ENCODE assay signal across 1 cellular context in the genomic region with DNA sequence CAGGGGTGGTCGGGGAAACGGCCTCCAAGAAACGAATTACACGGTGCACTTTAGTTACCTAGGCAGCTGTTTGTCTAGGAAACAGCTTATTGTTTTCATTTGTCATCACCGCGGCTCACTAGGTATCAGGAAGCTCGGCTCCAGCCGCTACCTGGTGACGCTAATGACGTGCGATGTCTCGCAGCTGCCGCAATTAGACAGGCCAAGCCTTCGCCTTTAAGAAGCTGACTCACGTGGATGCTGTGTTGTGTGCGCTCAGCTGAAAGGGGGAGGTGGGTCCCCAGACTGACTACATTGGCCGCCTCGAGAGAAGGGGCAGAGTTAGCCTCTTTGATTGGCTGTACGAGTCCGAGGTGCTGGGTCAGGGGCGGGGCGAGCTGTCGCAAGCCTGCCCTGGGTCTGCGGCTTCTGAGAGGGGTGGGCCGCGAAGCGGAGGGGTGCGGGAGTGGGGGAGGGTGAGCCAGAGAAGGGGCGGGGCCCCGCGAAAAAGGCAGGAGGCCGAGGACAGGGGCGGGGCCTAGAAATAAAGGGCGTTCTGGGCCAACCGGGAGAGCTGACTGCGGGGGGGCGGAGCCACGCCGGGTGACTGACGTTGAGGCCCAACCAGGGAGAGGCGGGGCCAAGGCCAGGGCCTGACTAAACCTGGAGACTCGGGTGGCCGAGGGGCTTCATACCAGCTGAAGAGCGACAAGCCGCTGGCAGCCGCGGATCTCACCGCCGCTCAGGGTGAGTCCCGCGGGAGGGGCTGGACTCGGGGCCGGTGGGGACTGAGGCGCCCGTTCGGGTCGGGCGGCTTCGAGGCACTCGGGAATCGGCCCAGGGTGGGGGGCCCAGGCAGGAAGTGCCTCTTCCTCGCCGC.
A peak's percentile ranks its signal among the peaks of the same experiment; 100 is the strongest.
TF ChIP-seq lines count a peak whose summit lies in the region.

A gene (plus strand): TSS at position 671 of the 859 bp plus-strand sequence. CDS start 9,645 bp downstream, outside the sequence.

TF ChIP-seq in SK-N-SH, 30 proteins besides CTCF, POLR2A, EP300 and RAD21 (continued from another document):
- TF ChIP-seq, protein P1, sequence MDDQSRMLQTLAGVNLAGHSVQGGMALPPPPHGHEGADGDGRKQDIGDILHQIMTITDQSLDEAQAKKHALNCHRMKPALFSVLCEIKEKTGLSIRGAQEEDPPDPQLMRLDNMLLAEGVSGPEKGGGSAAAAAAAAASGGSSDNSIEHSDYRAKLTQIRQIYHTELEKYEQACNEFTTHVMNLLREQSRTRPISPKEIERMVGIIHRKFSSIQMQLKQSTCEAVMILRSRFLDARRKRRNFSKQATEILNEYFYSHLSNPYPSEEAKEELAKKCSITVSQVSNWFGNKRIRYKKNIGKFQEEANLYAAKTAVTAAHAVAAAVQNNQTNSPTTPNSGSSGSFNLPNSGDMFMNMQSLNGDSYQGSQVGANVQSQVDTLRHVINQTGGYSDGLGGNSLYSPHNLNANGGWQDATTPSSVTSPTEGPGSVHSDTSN (IDR thresholded peaks at IDR 0.05) = peak; percentile 93
- TF ChIP-seq SIN3A (IDR thresholded peaks at IDR 0.05; ENCODE audit: borderline replicate concordance, low read depth, low read length) (peak; percentile 94), RFX5 (IDR thresholded peaks at IDR 0.05; ENCODE audit: low read length) (peak; percentile 84), RXRA (IDR thresholded peaks at IDR 0.05; ENCODE audit: borderline replicate concordance, low read depth) (no peak), SMC3 (IDR thresholded peaks at IDR 0.05; ENCODE audit: low read depth, low read length) (no peak), EZH2phosphoT487 (IDR thresholded peaks at IDR 0.05; ENCODE audit: borderline replicate concordance, low read depth) (no peak), FOXJ3 (CRISPR knock-in tag; IDR thresholded peaks at IDR 0.05) (0 out of 2 replicates have a peak, but pooled peaks have one; percentile 33), TAF1 (IDR thresholded peaks at IDR 0.05; ENCODE audit: borderline replicate concordance, low read depth, low read length) (peak; percentile 38; the same call in 1 of the 2 replicates), GABPA (IDR thresholded peaks at IDR 0.05; ENCODE audit: low read depth) (no peak), NFIC (IDR thresholded peaks at IDR 0.05; ENCODE audit: borderline replicate concordance) (no peak), TEAD4 (IDR thresholded peaks at IDR 0.05; ENCODE audit: borderline replicate concordance, insufficient read depth) (no peak), YY1 (IDR thresholded peaks at IDR 0.05; ENCODE audit: low read depth) (no peak)
- TF ChIP-seq, protein P2, sequence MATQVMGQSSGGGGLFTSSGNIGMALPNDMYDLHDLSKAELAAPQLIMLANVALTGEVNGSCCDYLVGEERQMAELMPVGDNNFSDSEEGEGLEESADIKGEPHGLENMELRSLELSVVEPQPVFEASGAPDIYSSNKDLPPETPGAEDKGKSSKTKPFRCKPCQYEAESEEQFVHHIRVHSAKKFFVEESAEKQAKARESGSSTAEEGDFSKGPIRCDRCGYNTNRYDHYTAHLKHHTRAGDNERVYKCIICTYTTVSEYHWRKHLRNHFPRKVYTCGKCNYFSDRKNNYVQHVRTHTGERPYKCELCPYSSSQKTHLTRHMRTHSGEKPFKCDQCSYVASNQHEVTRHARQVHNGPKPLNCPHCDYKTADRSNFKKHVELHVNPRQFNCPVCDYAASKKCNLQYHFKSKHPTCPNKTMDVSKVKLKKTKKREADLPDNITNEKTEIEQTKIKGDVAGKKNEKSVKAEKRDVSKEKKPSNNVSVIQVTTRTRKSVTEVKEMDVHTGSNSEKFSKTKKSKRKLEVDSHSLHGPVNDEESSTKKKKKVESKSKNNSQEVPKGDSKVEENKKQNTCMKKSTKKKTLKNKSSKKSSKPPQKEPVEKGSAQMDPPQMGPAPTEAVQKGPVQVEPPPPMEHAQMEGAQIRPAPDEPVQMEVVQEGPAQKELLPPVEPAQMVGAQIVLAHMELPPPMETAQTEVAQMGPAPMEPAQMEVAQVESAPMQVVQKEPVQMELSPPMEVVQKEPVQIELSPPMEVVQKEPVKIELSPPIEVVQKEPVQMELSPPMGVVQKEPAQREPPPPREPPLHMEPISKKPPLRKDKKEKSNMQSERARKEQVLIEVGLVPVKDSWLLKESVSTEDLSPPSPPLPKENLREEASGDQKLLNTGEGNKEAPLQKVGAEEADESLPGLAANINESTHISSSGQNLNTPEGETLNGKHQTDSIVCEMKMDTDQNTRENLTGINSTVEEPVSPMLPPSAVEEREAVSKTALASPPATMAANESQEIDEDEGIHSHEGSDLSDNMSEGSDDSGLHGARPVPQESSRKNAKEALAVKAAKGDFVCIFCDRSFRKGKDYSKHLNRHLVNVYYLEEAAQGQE (IDR thresholded peaks at IDR 0.05; ENCODE audit: low read depth, low read length) = no peak
- TF ChIP-seq, protein P3, sequence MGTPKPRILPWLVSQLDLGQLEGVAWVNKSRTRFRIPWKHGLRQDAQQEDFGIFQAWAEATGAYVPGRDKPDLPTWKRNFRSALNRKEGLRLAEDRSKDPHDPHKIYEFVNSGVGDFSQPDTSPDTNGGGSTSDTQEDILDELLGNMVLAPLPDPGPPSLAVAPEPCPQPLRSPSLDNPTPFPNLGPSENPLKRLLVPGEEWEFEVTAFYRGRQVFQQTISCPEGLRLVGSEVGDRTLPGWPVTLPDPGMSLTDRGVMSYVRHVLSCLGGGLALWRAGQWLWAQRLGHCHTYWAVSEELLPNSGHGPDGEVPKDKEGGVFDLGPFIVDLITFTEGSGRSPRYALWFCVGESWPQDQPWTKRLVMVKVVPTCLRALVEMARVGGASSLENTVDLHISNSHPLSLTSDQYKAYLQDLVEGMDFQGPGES (IDR thresholded peaks at IDR 0.05; ENCODE audit: low read depth, low read length) = peak; percentile 60
TF ChIP-seq in SK-N-SH: peak in this region for 13.
